Comparison of ENCODE assay signal across 32 cellular contexts in genomic region chr10:101770331-101771215, GRCh38. TPM values are rescaled to one million over a fixed set of nuclear protein-coding genes. Genes with fewer than 3 reads are reported as not detected.
"Had no signal": no experiment of that assay in that cellular context is flagged by ENCODE, and none has a peak within 500 bp of the region (broad histone marks: within the 10 kb centered on the region; RNA-seq: fewer than 3 reads in every experiment).

No MANE protein-coding gene starts in this region.

- ATAC-seq: activated CD4-positive, alpha-beta T cell treated with anti-CD3 and anti-CD28 coated beads for 36 hours; activated CD8-positive, alpha-beta memory T cell treated with anti-CD3 and anti-CD28 coated beads, Interleukin-2, amount 10 ng/mL, durations not matched to agents 7 days and 5 days; activated CD8-positive, alpha-beta T cell treated with anti-CD3 and anti-CD28 coated beads, Interleukin-2, amount 10 ng/mL, durations not matched to agents 7 days and 5 days; body of pancreas; gastroesophageal sphincter; left cardiac atrium; left ventricle myocardium superior; pancreas; sciatic nerve; stimulated activated naive B cell treated with anti-CD40 and anti-IgM and Interleukin-4, amounts not matched to agents 10 μg/mL and 1 μg/mL and 100 μg/mL, for 72 hours had no signal

- DNase-seq: activated CD4-positive, alpha-beta T cell treated with anti-CD3 and anti-CD28 coated beads for 36 hours; activated CD4-positive, CD25-positive, alpha-beta regulatory T cell; activated CD8-positive, alpha-beta memory T cell treated with anti-CD3 and anti-CD28 coated beads, Interleukin-2, amount 10 ng/mL, durations not matched to agents 7 days and 5 days; activated CD8-positive, alpha-beta T cell treated with anti-CD3 and anti-CD28 coated beads, Interleukin-2, amount 10 ng/mL, durations not matched to agents 7 days and 5 days; activated naive CD4-positive, alpha-beta T cell treated with Interleukin-2 at 50 U/mL for 16 hours; activated T-cell treated with anti-CD3 and anti-CD28 coated beads, Interleukin-2, amount 50 U/mL, for 48 hours; anterior cingulate cortex; body of pancreas; cortex of kidney; left ventricle myocardium superior; mammary epithelial cell; naive B cell; nephron progenitor cell; pancreas; retina; small intestine; stimulated activated naive B cell treated with anti-CD40 and anti-IgM and Interleukin-4, amounts not matched to agents 10 μg/mL and 1 μg/mL and 100 μg/mL, for 72 hours; T-helper 1 cell had no signal

- H3K36me3 ChIP-seq: gastroesophageal sphincter, pancreas, prostate gland, vagina had no signal

- H3K9me3 ChIP-seq: body of pancreas, gastroesophageal sphincter, pancreas, prostate gland, tibial nerve, vagina had no signal

- H3K4me3 ChIP-seq: body of pancreas, gastroesophageal sphincter, hepatocyte, pancreas, prostate gland, tibial nerve, vagina had no signal

- H3K27ac ChIP-seq: body of pancreas, gastroesophageal sphincter, hepatocyte, pancreas, prostate gland, tibial nerve, vagina had no signal

- H3K4me2 ChIP-seq: hepatocyte had no signal

- H2AFZ ChIP-seq: hepatocyte had no signal

- H3K79me2 ChIP-seq: hepatocyte had no signal

RNA-seq across cellular contexts. Expression of gene FGF8, which starts 5.3 kb away (rescaled TPM):
- total RNA-seq: activated CD8-positive, alpha-beta memory T cell treated with anti-CD3 and anti-CD28 coated beads, Interleukin-2, amount 10 ng/mL, durations not matched to agents 7 days and 5 days; activated CD8-positive, alpha-beta T cell treated with anti-CD3 and anti-CD28 coated beads, Interleukin-2, amount 10 ng/mL, durations not matched to agents 7 days and 5 days; body of pancreas; fibroblast of lung; fibroblast of villous mesenchyme; gastroesophageal sphincter; hepatocyte; left cardiac atrium; left ventricle myocardium superior; mammary epithelial cell; mesothelial cell of epicardium; pancreas; temporal lobe; tibial nerve; vagina had no signal
- polyA plus RNA-seq: endothelial cell of umbilical vein, esophagus, fibroblast of lung, hepatocyte, keratinocyte, mammary epithelial cell, pancreas had no signal
